ENCODE assay signal across 2 cellular contexts in the genomic region with DNA sequence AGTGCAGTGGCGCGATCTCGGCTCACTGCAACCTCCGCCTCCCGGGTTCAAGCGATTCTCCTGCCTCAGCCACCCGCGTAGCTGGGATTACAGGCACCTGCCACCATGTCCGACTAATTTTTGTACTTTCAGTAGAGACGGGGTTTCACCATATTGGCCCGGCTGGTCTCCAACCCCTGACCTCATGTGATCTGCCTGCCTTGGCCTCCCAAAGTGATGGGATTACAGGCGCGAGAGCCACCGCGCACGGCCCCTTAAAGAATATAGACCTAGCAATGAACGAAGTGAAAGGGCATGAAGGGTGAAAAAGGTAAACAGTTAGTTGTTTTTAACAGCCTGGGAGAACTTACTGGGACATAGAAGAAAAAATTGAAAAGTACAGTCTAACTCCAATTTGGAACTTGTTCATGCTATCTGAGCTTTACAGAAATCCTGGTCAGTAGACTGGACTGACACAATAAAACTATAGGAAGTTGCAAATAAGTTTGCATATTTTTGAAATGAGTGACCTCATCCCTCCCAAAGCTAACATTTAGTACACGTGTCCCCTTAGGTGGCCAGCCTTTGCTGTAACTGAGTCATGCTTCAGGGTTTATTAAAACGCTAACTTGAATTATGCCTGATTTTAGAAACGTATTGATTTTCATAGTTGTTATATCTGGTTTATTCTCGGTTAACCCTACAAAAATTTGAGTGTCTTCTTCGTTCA.
TF ChIP-seq lines count a peak whose summit lies in the region.

No MANE protein-coding gene starts in this region.

TF ChIP-seq in IMR-90, 13 proteins besides CTCF, POLR2A, EP300 and RAD21:
- TF ChIP-seq, protein P1, sequence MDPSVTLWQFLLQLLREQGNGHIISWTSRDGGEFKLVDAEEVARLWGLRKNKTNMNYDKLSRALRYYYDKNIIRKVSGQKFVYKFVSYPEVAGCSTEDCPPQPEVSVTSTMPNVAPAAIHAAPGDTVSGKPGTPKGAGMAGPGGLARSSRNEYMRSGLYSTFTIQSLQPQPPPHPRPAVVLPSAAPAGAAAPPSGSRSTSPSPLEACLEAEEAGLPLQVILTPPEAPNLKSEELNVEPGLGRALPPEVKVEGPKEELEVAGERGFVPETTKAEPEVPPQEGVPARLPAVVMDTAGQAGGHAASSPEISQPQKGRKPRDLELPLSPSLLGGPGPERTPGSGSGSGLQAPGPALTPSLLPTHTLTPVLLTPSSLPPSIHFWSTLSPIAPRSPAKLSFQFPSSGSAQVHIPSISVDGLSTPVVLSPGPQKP (IDR thresholded peaks at IDR 0.05; ENCODE audit: borderline replicate concordance, low read depth, low read length) = no peak
- TF ChIP-seq BHLHE40 (IDR thresholded peaks at IDR 0.05; ENCODE audit: low read depth, low read length) (0 out of 2 replicates have a peak, but pooled peaks have one; percentile 48), FOS (IDR thresholded peaks at IDR 0.05; ENCODE audit: low read depth, low read length) (peak; percentile 30; the same call in 1 of the 2 replicates), MXI1 (IDR thresholded peaks at IDR 0.05; ENCODE audit: borderline replicate concordance, low read depth, low read length) (peak; percentile 59; the same call in 1 of the 2 replicates), RFX5 (IDR thresholded peaks at IDR 0.05; ENCODE audit: low read depth, low read length) (no peak), CEBPB (IDR thresholded peaks at IDR 0.05; ENCODE audit: low read depth, low read length) (peak; percentile 33; the same call in 1 of the 2 replicates)
- TF ChIP-seq, protein P2, sequence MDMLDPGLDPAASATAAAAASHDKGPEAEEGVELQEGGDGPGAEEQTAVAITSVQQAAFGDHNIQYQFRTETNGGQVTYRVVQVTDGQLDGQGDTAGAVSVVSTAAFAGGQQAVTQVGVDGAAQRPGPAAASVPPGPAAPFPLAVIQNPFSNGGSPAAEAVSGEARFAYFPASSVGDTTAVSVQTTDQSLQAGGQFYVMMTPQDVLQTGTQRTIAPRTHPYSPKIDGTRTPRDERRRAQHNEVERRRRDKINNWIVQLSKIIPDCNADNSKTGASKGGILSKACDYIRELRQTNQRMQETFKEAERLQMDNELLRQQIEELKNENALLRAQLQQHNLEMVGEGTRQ (IDR thresholded peaks at IDR 0.05; ENCODE audit: low read depth, low read length) = peak; percentile 82
TF ChIP-seq in IMR-90: peak in this region for 5.

TF ChIP-seq in GM12878, 131 proteins besides CTCF, POLR2A, EP300 and RAD21:
- TF ChIP-seq, protein P3, sequence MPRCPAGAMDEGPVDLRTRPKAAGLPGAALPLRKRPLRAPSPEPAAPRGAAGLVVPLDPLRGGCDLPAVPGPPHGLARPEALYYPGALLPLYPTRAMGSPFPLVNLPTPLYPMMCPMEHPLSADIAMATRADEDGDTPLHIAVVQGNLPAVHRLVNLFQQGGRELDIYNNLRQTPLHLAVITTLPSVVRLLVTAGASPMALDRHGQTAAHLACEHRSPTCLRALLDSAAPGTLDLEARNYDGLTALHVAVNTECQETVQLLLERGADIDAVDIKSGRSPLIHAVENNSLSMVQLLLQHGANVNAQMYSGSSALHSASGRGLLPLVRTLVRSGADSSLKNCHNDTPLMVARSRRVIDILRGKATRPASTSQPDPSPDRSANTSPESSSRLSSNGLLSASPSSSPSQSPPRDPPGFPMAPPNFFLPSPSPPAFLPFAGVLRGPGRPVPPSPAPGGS (IDR thresholded peaks at IDR 0.05; ENCODE audit: borderline replicate concordance, insufficient read depth, low read depth, low read length, poor library complexity, severe bottlenecking) = peak; percentile 42
- TF ChIP-seq STAT3 (IDR thresholded peaks at IDR 0.05; ENCODE audit: low read depth, low read length) = no peak
